Comparison of ENCODE assay signal across 1 cellular context in the genomic region with DNA sequence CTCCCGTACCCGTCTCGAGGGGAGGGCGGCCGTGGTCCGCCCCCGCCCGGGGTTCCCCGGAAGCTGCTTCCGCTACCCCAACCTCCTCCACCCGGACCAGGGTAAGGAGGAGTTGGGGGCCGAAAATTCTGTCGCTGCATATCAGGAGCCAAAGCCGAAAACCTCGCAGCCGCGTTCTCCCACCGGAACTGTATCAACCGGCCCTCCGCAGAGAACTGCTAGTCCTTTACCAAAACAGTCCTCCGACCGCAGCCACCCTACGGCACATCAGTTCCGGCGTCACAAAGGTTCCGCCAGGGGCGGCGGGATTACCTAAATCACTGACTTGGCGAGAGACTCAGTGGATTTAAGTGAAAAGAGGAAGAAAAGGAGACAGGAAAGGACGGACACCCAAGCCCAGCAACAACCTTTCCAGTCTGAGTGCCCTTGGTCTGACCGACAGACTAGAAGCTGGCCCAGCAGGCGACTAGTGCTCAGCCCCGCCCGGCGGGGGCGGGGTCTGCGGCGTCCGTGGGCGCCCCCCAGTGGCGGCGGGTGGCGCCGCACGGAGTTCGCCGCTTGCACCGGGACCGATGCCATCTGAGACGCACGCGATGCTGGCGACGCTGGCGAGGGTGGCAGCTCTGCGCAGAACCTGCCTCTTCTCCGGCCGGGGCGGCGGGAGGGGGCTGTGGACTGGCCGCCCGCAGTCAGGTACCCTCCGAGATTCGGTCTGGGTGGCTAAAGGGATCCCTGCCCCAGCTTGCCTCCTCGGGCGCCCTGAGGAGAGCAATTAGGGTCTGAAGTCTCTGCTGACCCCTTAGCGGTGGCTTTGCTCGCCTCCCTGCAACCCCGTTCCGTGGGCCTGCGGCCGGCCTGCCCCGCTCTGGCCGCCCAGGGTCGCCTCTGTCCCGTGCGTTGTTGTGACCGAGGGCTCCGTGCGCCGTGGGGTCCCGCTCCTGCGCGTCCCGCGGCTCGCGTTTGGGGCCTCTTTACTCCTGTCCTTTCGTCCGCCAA.
TF ChIP-seq lines count a peak whose summit lies in the region.

A gene (minus strand): TSS at position 195 of the 996 bp plus-strand sequence. CDS start 55 bp downstream, at position 140.
A gene (plus strand): TSS at position 578 of the 996 bp plus-strand sequence.

TF ChIP-seq in HepG2, 621 proteins besides CTCF, POLR2A, EP300 and RAD21 (continues in another document):
- TF ChIP-seq U2AF1 (optimal IDR thresholded peaks at IDR 0.05; ENCODE audit: low read depth, low read length) = peak; percentile 71
- TF ChIP-seq, protein P1, sequence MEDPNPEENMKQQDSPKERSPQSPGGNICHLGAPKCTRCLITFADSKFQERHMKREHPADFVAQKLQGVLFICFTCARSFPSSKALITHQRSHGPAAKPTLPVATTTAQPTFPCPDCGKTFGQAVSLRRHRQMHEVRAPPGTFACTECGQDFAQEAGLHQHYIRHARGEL (CRISPR knock-in tag; IDR thresholded peaks at IDR 0.05) = no peak
- TF ChIP-seq DNMT1 (CRISPR knock-in tag; IDR thresholded peaks at IDR 0.05) = 0 out of 2 replicates have a peak, but pooled peaks have one; percentile 23
- no peak for TF ChIP-seq SIX4 (CRISPR knock-in tag; IDR thresholded peaks at IDR 0.05)
- TF ChIP-seq SAFB2 (CRISPR knock-in tag; IDR thresholded peaks at IDR 0.05; ENCODE audit: borderline replicate concordance, low read depth) = peak; percentile 51; the same call in 1 of the 2 replicates
- TF ChIP-seq ZNF468 (CRISPR knock-in tag; IDR thresholded peaks at IDR 0.05) = no peak
- TF ChIP-seq SMAD9 (CRISPR knock-in tag; IDR thresholded peaks at IDR 0.05) = no peak
- no peak for TF ChIP-seq FOXM1 (CRISPR knock-in tag; IDR thresholded peaks at IDR 0.05)
- peak; percentile 70; the same call in 1 of the 2 replicates for TF ChIP-seq FOXK1 (CRISPR knock-in tag; IDR thresholded peaks at IDR 0.05; ENCODE audit: borderline replicate concordance, low read depth)
- TF ChIP-seq ZNF563 (CRISPR knock-in tag; IDR thresholded peaks at IDR 0.05) = peak; percentile 95
- TF ChIP-seq ZNF329 (CRISPR knock-in tag; IDR thresholded peaks at IDR 0.05; ENCODE audit: low read depth) = peak; percentile 89
- TF ChIP-seq, protein P2, sequence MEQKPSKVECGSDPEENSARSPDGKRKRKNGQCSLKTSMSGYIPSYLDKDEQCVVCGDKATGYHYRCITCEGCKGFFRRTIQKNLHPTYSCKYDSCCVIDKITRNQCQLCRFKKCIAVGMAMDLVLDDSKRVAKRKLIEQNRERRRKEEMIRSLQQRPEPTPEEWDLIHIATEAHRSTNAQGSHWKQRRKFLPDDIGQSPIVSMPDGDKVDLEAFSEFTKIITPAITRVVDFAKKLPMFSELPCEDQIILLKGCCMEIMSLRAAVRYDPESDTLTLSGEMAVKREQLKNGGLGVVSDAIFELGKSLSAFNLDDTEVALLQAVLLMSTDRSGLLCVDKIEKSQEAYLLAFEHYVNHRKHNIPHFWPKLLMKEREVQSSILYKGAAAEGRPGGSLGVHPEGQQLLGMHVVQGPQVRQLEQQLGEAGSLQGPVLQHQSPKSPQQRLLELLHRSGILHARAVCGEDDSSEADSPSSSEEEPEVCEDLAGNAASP (CRISPR knock-in tag; IDR thresholded peaks at IDR 0.05; ENCODE audit: borderline replicate concordance) = no peak; the same call in 1 of the 2 replicates
- peak; percentile 35; the same call in 1 of the 2 replicates for TF ChIP-seq RFXAP (CRISPR knock-in tag; IDR thresholded peaks at IDR 0.05; ENCODE audit: borderline replicate concordance)
- TF ChIP-seq TBL1XR1 (IDR thresholded peaks at IDR 0.05; ENCODE audit: borderline replicate concordance, low read length, partially characterized antibody) = peak; percentile 46
- peak; percentile 33; the same call in 1 of the 2 replicates for TF ChIP-seq TGIF2 (CRISPR knock-in tag; IDR thresholded peaks at IDR 0.05)
- TF ChIP-seq NAIF1 (CRISPR knock-in tag; IDR thresholded peaks at IDR 0.05; ENCODE audit: borderline replicate concordance) = peak; percentile 66; the same call in 1 of the 2 replicates
- no peak for TF ChIP-seq ZBTB21 (CRISPR knock-in tag; IDR thresholded peaks at IDR 0.05)
- TF ChIP-seq PTBP1 (IDR thresholded peaks at IDR 0.05; ENCODE audit: low read depth, low read length, poor library complexity, severe bottlenecking) = no peak
- 0 out of 2 replicates have a peak, but pooled peaks have one; percentile 29 for TF ChIP-seq BRD4 (CRISPR knock-in tag; IDR thresholded peaks at IDR 0.05)
- TF ChIP-seq, protein P3, sequence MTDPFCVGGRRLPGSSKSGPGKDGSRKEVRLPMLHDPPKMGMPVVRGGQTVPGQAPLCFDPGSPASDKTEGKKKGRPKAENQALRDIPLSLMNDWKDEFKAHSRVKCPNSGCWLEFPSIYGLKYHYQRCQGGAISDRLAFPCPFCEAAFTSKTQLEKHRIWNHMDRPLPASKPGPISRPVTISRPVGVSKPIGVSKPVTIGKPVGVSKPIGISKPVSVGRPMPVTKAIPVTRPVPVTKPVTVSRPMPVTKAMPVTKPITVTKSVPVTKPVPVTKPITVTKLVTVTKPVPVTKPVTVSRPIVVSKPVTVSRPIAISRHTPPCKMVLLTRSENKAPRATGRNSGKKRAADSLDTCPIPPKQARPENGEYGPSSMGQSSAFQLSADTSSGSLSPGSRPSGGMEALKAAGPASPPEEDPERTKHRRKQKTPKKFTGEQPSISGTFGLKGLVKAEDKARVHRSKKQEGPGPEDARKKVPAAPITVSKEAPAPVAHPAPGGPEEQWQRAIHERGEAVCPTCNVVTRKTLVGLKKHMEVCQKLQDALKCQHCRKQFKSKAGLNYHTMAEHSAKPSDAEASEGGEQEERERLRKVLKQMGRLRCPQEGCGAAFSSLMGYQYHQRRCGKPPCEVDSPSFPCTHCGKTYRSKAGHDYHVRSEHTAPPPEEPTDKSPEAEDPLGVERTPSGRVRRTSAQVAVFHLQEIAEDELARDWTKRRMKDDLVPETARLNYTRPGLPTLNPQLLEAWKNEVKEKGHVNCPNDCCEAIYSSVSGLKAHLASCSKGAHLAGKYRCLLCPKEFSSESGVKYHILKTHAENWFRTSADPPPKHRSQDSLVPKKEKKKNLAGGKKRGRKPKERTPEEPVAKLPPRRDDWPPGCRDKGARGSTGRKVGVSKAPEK (CRISPR knock-in tag; IDR thresholded peaks at IDR 0.05; ENCODE audit: borderline replicate concordance) = no peak
- TF ChIP-seq ZBTB7A (CRISPR knock-in tag; IDR thresholded peaks at IDR 0.05) = no peak; the same call in 1 of the 2 replicates
- TF ChIP-seq, protein P4, sequence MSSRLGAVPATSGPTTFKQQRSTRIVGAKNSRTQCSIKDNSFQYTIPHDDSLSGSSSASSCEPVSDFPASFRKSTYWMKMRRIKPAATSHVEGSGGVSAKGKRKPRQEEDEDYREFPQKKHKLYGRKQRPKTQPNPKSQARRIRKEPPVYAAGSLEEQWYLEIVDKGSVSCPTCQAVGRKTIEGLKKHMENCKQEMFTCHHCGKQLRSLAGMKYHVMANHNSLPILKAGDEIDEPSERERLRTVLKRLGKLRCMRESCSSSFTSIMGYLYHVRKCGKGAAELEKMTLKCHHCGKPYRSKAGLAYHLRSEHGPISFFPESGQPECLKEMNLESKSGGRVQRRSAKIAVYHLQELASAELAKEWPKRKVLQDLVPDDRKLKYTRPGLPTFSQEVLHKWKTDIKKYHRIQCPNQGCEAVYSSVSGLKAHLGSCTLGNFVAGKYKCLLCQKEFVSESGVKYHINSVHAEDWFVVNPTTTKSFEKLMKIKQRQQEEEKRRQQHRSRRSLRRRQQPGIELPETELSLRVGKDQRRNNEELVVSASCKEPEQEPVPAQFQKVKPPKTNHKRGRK (CRISPR knock-in tag; IDR thresholded peaks at IDR 0.05) = no peak
- no peak; the same call in 1 of the 2 replicates for TF ChIP-seq NFYC (CRISPR knock-in tag; IDR thresholded peaks at IDR 0.05)
- TF ChIP-seq, protein P5, sequence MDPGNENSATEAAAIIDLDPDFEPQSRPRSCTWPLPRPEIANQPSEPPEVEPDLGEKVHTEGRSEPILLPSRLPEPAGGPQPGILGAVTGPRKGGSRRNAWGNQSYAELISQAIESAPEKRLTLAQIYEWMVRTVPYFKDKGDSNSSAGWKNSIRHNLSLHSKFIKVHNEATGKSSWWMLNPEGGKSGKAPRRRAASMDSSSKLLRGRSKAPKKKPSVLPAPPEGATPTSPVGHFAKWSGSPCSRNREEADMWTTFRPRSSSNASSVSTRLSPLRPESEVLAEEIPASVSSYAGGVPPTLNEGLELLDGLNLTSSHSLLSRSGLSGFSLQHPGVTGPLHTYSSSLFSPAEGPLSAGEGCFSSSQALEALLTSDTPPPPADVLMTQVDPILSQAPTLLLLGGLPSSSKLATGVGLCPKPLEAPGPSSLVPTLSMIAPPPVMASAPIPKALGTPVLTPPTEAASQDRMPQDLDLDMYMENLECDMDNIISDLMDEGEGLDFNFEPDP (CRISPR knock-in tag; conservative IDR thresholded peaks at IDR 0.05) = 0 out of 2 replicates have a peak, but pooled peaks have one; percentile 82
- TF ChIP-seq, protein P6, sequence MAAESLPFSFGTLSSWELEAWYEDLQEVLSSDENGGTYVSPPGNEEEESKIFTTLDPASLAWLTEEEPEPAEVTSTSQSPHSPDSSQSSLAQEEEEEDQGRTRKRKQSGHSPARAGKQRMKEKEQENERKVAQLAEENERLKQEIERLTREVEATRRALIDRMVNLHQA (CRISPR knock-in tag; IDR thresholded peaks at IDR 0.05) = no peak
- peak; percentile 96 for TF ChIP-seq KDM2A (CRISPR knock-in tag; IDR thresholded peaks at IDR 0.05; ENCODE audit: borderline replicate concordance, low read depth)
- TF ChIP-seq ZIK1 (CRISPR knock-in tag; IDR thresholded peaks at IDR 0.05; ENCODE audit: borderline replicate concordance, low read depth) = no peak; the same call in 1 of the 2 replicates
- TF ChIP-seq NR2C2 (CRISPR knock-in tag; IDR thresholded peaks at IDR 0.05; ENCODE audit: borderline replicate concordance) = peak; percentile 82
- TF ChIP-seq ELF1 (CRISPR knock-in tag; IDR thresholded peaks at IDR 0.05) = 0 out of 2 replicates have a peak, but pooled peaks have one; percentile 53
- TF ChIP-seq MYNN (CRISPR knock-in tag; IDR thresholded peaks at IDR 0.05; ENCODE audit: low read depth) = 0 out of 2 replicates have a peak, but pooled peaks have one; percentile 15
- TF ChIP-seq CCAR2 (optimal IDR thresholded peaks at IDR 0.05; ENCODE audit: low read depth, low read length) = peak; percentile 67
- TF ChIP-seq MXD4 (CRISPR knock-in tag; IDR thresholded peaks at IDR 0.05) = 0 out of 2 replicates have a peak, but pooled peaks have one; percentile 47
- TF ChIP-seq ZBTB42 (CRISPR knock-in tag; IDR thresholded peaks at IDR 0.05) = 0 out of 2 replicates have a peak, but pooled peaks have one; percentile 14
- TF ChIP-seq ZNF383 (CRISPR knock-in tag; IDR thresholded peaks at IDR 0.05; ENCODE audit: borderline replicate concordance) = no peak
- TF ChIP-seq, protein P7, sequence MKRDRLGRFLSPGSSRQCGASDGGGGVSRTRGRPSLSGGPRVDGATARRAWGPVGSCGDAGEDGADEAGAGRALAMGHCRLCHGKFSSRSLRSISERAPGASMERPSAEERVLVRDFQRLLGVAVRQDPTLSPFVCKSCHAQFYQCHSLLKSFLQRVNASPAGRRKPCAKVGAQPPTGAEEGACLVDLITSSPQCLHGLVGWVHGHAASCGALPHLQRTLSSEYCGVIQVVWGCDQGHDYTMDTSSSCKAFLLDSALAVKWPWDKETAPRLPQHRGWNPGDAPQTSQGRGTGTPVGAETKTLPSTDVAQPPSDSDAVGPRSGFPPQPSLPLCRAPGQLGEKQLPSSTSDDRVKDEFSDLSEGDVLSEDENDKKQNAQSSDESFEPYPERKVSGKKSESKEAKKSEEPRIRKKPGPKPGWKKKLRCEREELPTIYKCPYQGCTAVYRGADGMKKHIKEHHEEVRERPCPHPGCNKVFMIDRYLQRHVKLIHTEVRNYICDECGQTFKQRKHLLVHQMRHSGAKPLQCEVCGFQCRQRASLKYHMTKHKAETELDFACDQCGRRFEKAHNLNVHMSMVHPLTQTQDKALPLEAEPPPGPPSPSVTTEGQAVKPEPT (CRISPR knock-in tag; IDR thresholded peaks at IDR 0.05; ENCODE audit: low read depth) = no peak
- TF ChIP-seq HDAC1 (CRISPR knock-in tag; IDR thresholded peaks at IDR 0.05) = peak; percentile 90
- peak; percentile 77; the same call in 1 of the 2 replicates for TF ChIP-seq ZNF616 (CRISPR knock-in tag; IDR thresholded peaks at IDR 0.05; ENCODE audit: low read depth)
- TF ChIP-seq IRF2 (CRISPR knock-in tag; IDR thresholded peaks at IDR 0.05) = peak; percentile 90
- TF ChIP-seq, protein P8, sequence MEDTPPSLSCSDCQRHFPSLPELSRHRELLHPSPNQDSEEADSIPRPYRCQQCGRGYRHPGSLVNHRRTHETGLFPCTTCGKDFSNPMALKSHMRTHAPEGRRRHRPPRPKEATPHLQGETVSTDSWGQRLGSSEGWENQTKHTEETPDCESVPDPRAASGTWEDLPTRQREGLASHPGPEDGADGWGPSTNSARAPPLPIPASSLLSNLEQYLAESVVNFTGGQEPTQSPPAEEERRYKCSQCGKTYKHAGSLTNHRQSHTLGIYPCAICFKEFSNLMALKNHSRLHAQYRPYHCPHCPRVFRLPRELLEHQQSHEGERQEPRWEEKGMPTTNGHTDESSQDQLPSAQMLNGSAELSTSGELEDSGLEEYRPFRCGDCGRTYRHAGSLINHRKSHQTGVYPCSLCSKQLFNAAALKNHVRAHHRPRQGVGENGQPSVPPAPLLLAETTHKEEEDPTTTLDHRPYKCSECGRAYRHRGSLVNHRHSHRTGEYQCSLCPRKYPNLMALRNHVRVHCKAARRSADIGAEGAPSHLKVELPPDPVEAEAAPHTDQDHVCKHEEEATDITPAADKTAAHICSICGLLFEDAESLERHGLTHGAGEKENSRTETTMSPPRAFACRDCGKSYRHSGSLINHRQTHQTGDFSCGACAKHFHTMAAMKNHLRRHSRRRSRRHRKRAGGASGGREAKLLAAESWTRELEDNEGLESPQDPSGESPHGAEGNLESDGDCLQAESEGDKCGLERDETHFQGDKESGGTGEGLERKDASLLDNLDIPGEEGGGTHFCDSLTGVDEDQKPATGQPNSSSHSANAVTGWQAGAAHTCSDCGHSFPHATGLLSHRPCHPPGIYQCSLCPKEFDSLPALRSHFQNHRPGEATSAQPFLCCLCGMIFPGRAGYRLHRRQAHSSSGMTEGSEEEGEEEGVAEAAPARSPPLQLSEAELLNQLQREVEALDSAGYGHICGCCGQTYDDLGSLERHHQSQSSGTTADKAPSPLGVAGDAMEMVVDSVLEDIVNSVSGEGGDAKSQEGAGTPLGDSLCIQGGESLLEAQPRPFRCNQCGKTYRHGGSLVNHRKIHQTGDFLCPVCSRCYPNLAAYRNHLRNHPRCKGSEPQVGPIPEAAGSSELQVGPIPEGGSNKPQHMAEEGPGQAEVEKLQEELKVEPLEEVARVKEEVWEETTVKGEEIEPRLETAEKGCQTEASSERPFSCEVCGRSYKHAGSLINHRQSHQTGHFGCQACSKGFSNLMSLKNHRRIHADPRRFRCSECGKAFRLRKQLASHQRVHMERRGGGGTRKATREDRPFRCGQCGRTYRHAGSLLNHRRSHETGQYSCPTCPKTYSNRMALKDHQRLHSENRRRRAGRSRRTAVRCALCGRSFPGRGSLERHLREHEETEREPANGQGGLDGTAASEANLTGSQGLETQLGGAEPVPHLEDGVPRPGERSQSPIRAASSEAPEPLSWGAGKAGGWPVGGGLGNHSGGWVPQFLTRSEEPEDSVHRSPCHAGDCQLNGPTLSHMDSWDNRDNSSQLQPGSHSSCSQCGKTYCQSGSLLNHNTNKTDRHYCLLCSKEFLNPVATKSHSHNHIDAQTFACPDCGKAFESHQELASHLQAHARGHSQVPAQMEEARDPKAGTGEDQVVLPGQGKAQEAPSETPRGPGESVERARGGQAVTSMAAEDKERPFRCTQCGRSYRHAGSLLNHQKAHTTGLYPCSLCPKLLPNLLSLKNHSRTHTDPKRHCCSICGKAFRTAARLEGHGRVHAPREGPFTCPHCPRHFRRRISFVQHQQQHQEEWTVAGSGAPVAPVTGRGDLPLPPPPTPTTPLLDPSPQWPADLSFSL (CRISPR knock-in tag; IDR thresholded peaks at IDR 0.05) = no peak
- TF ChIP-seq ZNF678 (CRISPR knock-in tag; IDR thresholded peaks at IDR 0.05) = no peak; the same call in none of the 2 replicates
- TF ChIP-seq TCF7L2 (IDR thresholded peaks at IDR 0.05; ENCODE audit: low read depth, low read length) = no peak
- TF ChIP-seq ISL2 (CRISPR knock-in tag; IDR thresholded peaks at IDR 0.05) = peak; percentile 54; the same call in 1 of the 2 replicates
